13 cellular contexts compared by ENCODE assay signal in genomic region chr1:61287734-61288133, GRCh38.
DNase-seq lines count a peak whose midpoint lies in the region; ATAC-seq and TF ChIP-seq lines count a peak whose summit lies in the region.
"Had no signal": no experiment of that assay in that cellular context is flagged by ENCODE, and none has a peak within 500 bp of the region (broad histone marks: within the 10 kb centered on the region; RNA-seq: fewer than 3 reads in every experiment).

No MANE protein-coding gene starts in this region.

- no peaks in the 10 kb centered on the region for H3K9me3 ChIP-seq in lung (ENCODE audit: control insufficient read depth in 2 of 2, insufficient read depth in 1 of 2, low read length in 1 of 2)
- no peaks in the 10 kb centered on the region for H3K9me3 ChIP-seq in BE2C
- H3K9me3 ChIP-seq: esophagus squamous epithelium, left ventricle myocardium inferior had no signal

- TF ChIP-seq CTCF in lung (IDR thresholded peaks at IDR 0.05; ENCODE audit: control extremely low read depth, extremely low read depth) (no peak), BE2C (IDR thresholded peaks at IDR 0.05; ENCODE audit: low read depth, low read length) (no peak)

- H3K27me3 Mint-ChIP-seq in T-cell = no peaks in the 10 kb centered on the region

- DNase-seq in AG08396 (ENCODE audit: low spot score) = peak; percentile 17
- DNase-seq in NCI-H1105 (lab: John Stamatoyannopoulos, UW) = peak; percentile 44
- no peak for DNase-seq in caudate nucleus (lab: John Stamatoyannopoulos, UW)
- no peak for DNase-seq in lung (ENCODE audit: low spot score)
- no peak for DNase-seq in stimulated activated effector memory CD8-positive, alpha-beta T cell treated with anti-CD3 and anti-CD28 coated beads, Interleukin-12 subunit alpha, Interleukin-12 subunit beta, amount 100 ng/mL, for 72 hours (ENCODE audit: low spot score in 2 of 2)
- no peak for DNase-seq in BE2C
- DNase-seq in T-cell = no peak
- DNase-seq: esophagus squamous epithelium, left ventricle myocardium inferior, NCI-H1048, posterior cingulate gyrus had no signal

- H3K4me1 ChIP-seq in lung (ENCODE audit: control insufficient read depth in 2 of 2, insufficient read depth in 2 of 2, low read length in 2 of 2) = peaks cover 5 to 28% of the 10 kb centered on the region in 2 donors
- 0 out of 2 replicates have a peak, but pooled peaks cover 2% of the 10 kb centered on the region for H3K4me1 ChIP-seq in BE2C

- no peaks in the 10 kb centered on the region for H3K27me3 ChIP-seq in lung (ENCODE audit: control insufficient read depth, insufficient read depth)
- H3K27me3 ChIP-seq in BE2C = no peaks in the 10 kb centered on the region
- H3K27me3 ChIP-seq: esophagus squamous epithelium had no signal

- CTCF ChIA-PET in T-cell (lab: Charles Lee) = interaction anchor here in 1 of 2 donors (0.6 kb wide), 1 partner anchor 1293 kb away, joined by 3 read pairs; no protein-coding TSS in a partner anchor

- no peak overlapping the region for H3K4me3 Mint-ChIP-seq in stimulated activated effector memory CD8-positive, alpha-beta T cell treated with anti-CD3 and anti-CD28 coated beads, Interleukin-12 subunit alpha, Interleukin-12 subunit beta, amount 100 ng/mL, for 72 hours
- no peak overlapping the region for H3K4me3 Mint-ChIP-seq in T-cell
- H3K4me3 Mint-ChIP-seq: B cell had no signal

- no peaks in the 10 kb centered on the region for H3K9me3 Mint-ChIP-seq in stimulated activated effector memory CD8-positive, alpha-beta T cell treated with anti-CD3 and anti-CD28 coated beads, Interleukin-12 subunit alpha, Interleukin-12 subunit beta, amount 100 ng/mL, for 72 hours
- H3K9me3 Mint-ChIP-seq in T-cell = no peaks in the 10 kb centered on the region

- no peak overlapping the region for H3K27ac Mint-ChIP-seq in stimulated activated effector memory CD8-positive, alpha-beta T cell treated with anti-CD3 and anti-CD28 coated beads, Interleukin-12 subunit alpha, Interleukin-12 subunit beta, amount 100 ng/mL, for 72 hours
- H3K27ac Mint-ChIP-seq in T-cell = no peak overlapping the region
- H3K27ac Mint-ChIP-seq: B cell had no signal

- POLR2A ChIA-PET in T-cell (lab: Charles Lee) = no interaction called here

- WGBS in lung, 2 donors = 60 to 83% methylated on average over 2 of the region's 2 CpGs

- no peaks in the 10 kb centered on the region for H3K4me1 Mint-ChIP-seq in stimulated activated effector memory CD8-positive, alpha-beta T cell treated with anti-CD3 and anti-CD28 coated beads, Interleukin-12 subunit alpha, Interleukin-12 subunit beta, amount 100 ng/mL, for 72 hours
- H3K4me1 Mint-ChIP-seq in T-cell = no peaks in the 10 kb centered on the region
- H3K4me1 Mint-ChIP-seq: B cell had no signal

- no peaks in the 10 kb centered on the region for H3K36me3 Mint-ChIP-seq in stimulated activated effector memory CD8-positive, alpha-beta T cell treated with anti-CD3 and anti-CD28 coated beads, Interleukin-12 subunit alpha, Interleukin-12 subunit beta, amount 100 ng/mL, for 72 hours
- H3K36me3 Mint-ChIP-seq in T-cell = no peaks in the 10 kb centered on the region

- ATAC-seq in lung (ENCODE audit: insufficient read depth, low FRiP score) = peak; percentile 71
- no peak for ATAC-seq in stimulated activated effector memory CD8-positive, alpha-beta T cell treated with anti-CD3 and anti-CD28 coated beads, Interleukin-12 subunit alpha, Interleukin-12 subunit beta, amount 100 ng/mL, for 72 hours
- ATAC-seq in HG03095 (IDR thresholded peaks at IDR 0.05; ENCODE audit: unreplicated experiment) = no peak
- ATAC-seq in T-cell (replicated peaks in 1 of 4) = no peak

- H3K4me3 ChIP-seq in lung = no peak overlapping the region
- H3K4me3 ChIP-seq in BE2C (ENCODE audit: low read depth, low read length) = no peak overlapping the region
- H3K4me3 ChIP-seq: esophagus squamous epithelium, left ventricle myocardium inferior had no signal

- peak overlapping the region; percentile 18 for H3K27ac ChIP-seq in caudate nucleus (ENCODE audit: low read depth, low read length)
- H3K27ac ChIP-seq in lung (ENCODE audit: low read depth in 1 of 2, low read length in 1 of 2) = no peak overlapping the region
- H3K27ac ChIP-seq: left ventricle myocardium inferior had no signal

- no peaks in the 10 kb centered on the region for H3K36me3 ChIP-seq in lung (ENCODE audit: control insufficient read depth in 2 of 2, insufficient read depth in 2 of 2, low read length in 2 of 2)
- H3K36me3 ChIP-seq in BE2C = no peaks in the 10 kb centered on the region
- H3K36me3 ChIP-seq: esophagus squamous epithelium, left ventricle myocardium inferior had no signal

Comparison
In these comparisons a context has a peak if more than half of its experiments do, and no peak if none do; other contexts are left out.
1. DNase-seq: peak in AG08396 (single experiment) and NCI-H1105 (single experiment); none in caudate nucleus (0 of 61), lung (single experiment), stimulated activated effector memory CD8-positive, alpha-beta T cell treated with anti-CD3 and anti-CD28 coated beads, Interleukin-12 subunit alpha, Interleukin-12 subunit beta, amount 100 ng/mL, for 72 hours (0 of 2), BE2C (single experiment) and T-cell (0 of 34).